Comparison of ENCODE assay signal across 8 cellular contexts in genomic region chr12:26017484-26018211, GRCh38. TPM values are rescaled to one million over a fixed set of nuclear protein-coding genes. Genes with fewer than 3 reads are reported as not detected.
DNase-seq lines count a peak whose midpoint lies in the region; ATAC-seq and TF ChIP-seq lines count a peak whose summit lies in the region.

No MANE protein-coding gene starts in this region.

- POLR2A ChIA-PET in PC-9 (lab: Charles Lee; ENCODE audit: unreplicated experiment), result interaction anchor here (0.6 kb wide), 1 partner anchor 12 kb away, joined by 3 read pairs; no protein-coding TSS in a partner anchor

- peak; percentile 70 for TF ChIP-seq CTCF in GM12873 (IDR thresholded peaks at IDR 0.05; ENCODE audit: insufficient read depth, low read depth, low read length, missing control alignments)
- TF ChIP-seq CTCF in PC-9 (conservative IDR thresholded peaks at IDR 0.05), result peak; percentile 62; the same call in 1 of the 2 replicates
- peak; percentile 70 for TF ChIP-seq CTCF in fibroblast of mammary gland (conservative IDR thresholded peaks at IDR 0.05; ENCODE audit: control insufficient read depth, insufficient read depth, low read depth, low read length)
- TF ChIP-seq CTCF in psoas muscle (IDR thresholded peaks at IDR 0.05), result peak; percentile 57

- H3K9me2 ChIP-seq in PC-9 (ENCODE audit: insufficient read depth), result no peaks in the 10 kb centered on the region

- no peaks in the 10 kb centered on the region for H4K20me1 ChIP-seq in PC-9 (ENCODE audit: insufficient read depth)

- H3K79me2 ChIP-seq in PC-9 (ENCODE audit: low read depth), result peaks cover 22% of the 10 kb centered on the region; the same call in 1 of the 2 replicates

- no peaks in the 10 kb centered on the region for H3K36me3 ChIP-seq in PC-9 (ENCODE audit: low read depth)
- H3K36me3 ChIP-seq in psoas muscle (ENCODE audit: insufficient read depth in 1 of 2, low read depth in 1 of 2), result no peaks in the 10 kb centered on the region

- no peak overlapping the region for H3K4me3 ChIP-seq in PC-9
- H3K4me3 ChIP-seq in fibroblast of mammary gland (ENCODE audit: control insufficient read depth, low read depth, low read length), result no peak overlapping the region
- H3K4me3 ChIP-seq in psoas muscle, result no peak overlapping the region

- H3K27me3 ChIP-seq in PC-9 (ENCODE audit: insufficient read depth, low read depth), result no peaks in the 10 kb centered on the region
- no peaks in the 10 kb centered on the region for H3K27me3 ChIP-seq in psoas muscle (ENCODE audit: insufficient read depth in 3 of 3, low read length in 2 of 3)

- H3K27ac ChIP-seq in PC-9 (no peak overlapping the region), psoas muscle (peak overlapping the region; percentile 32)

- 48 to 78% (median 56%) methylated on average over 4 of the region's 4 CpGs for WGBS in psoas muscle, 3 donors

- H3K4me1 ChIP-seq in PC-9 (replicated peaks; ENCODE audit: insufficient read depth), result no peaks in the 10 kb centered on the region
- peaks cover 33% of the 10 kb centered on the region for H3K4me1 ChIP-seq in psoas muscle

- no TSS peak for BruUV-seq in PC-9 (replicated peaks; lab: Mats Ljungman, UMichigan)

- peak; percentile 86 for DNase-seq in ACHN
- peak in 1 of 2 experiments; percentile 8 for DNase-seq in PC-9
- peak; percentile 53 for DNase-seq in fibroblast of mammary gland (ENCODE audit: low read depth)
- peak in 1 of 2 donors; percentile 32 for DNase-seq in psoas muscle
- no peak for DNase-seq in stimulated activated CD4-positive, alpha-beta T cell treated with anti-CD3 and anti-CD28 coated beads, Interleukin-4, amount 100 ng/mL, for 4 hours
- no peak for DNase-seq in NCI-H1092 treated with DMSO at 0.1 percent for 48 hours (lab: John Stamatoyannopoulos, UW)

- H3K9me3 ChIP-seq in PC-9 (ENCODE audit: insufficient read depth, low read depth) (no peaks in the 10 kb centered on the region), psoas muscle (no peaks in the 10 kb centered on the region)

- no peak overlapping the region for H3K4me2 ChIP-seq in PC-9

- H3F3A ChIP-seq in PC-9 (ENCODE audit: insufficient read depth, low read depth), result no peaks in the 10 kb centered on the region; the same call in 1 of the 2 replicates

- intact Hi-C loops in PC-9 (cut with micrococcal nuclease; ENCODE audit: unreplicated experiment), result no loop called here
- intact Hi-C loops in psoas muscle (cut with DNase I), result no loop called here

- CTCF ChIA-PET in PC-9 (lab: Charles Lee), result interaction anchor here (0.9 kb wide), 1 partner anchor 578 kb away, joined by 3 read pairs; no protein-coding TSS in a partner anchor

- in situ Hi-C loops in ACHN (cut with HindIII; ENCODE audit: low pct_ligation_motif_present, low pct_unique_long_range_greater_than_20kb, low sequenced_read_pairs), result no loop called here

- ATAC-seq in psoas muscle, result peak in 3 of 4 donors; percentile 23 to 71 (median 41)
- no peak for ATAC-seq in HG02610 (IDR thresholded peaks at IDR 0.05; ENCODE audit: unreplicated experiment)

- H2AFZ ChIP-seq in PC-9, result no peak overlapping the region

RNA-seq across cellular contexts. Expression of gene RASSF8, which starts 59.2 kb away (rescaled TPM):
- 26.5 and 30.6 TPM in 2 replicates for total RNA-seq in PC-9 (2021)
- total RNA-seq in psoas muscle, result 10 to 100 TPM; 41.9 to 80.3 (median 54.2) TPM
- 10 to 100 TPM in 2 of 3 donors, 1 to 10 TPM in 1; 7.7 to 19.4 (median 14.6) TPM for polyA plus RNA-seq in psoas muscle

Comparison
In these comparisons a context has a peak if more than half of its experiments do, and no peak if none do; other contexts are left out.
1. DNase-seq: peak in ACHN (single experiment) and fibroblast of mammary gland (single experiment); none in stimulated activated CD4-positive, alpha-beta T cell treated with anti-CD3 and anti-CD28 coated beads, Interleukin-4, amount 100 ng/mL, for 4 hours (0 of 2) and NCI-H1092 treated with DMSO at 0.1 percent for 48 hours (single experiment).
2. Peak in every context shown above with its lines, with median percentiles within 50 percentile points of each other: CTCF ChIP-seq.